Comparison of ENCODE assay signal across 8 cellular contexts in genomic region chr5:138491669-138492551, GRCh38. TPM values are rescaled to one million over a fixed set of nuclear protein-coding genes. Genes with fewer than 3 reads are reported as not detected.
DNase-seq lines count a peak whose midpoint lies in the region; ATAC-seq and TF ChIP-seq lines count a peak whose summit lies in the region.

No MANE protein-coding gene starts in this region.

- H3K4me3 ChIP-seq in AG10803 (ENCODE audit: low read length) = peak overlapping the region; percentile 65

- no peaks in the 10 kb centered on the region for H3K9me3 Mint-ChIP-seq in activated CD8-positive, alpha-beta T cell treated with anti-CD3 and anti-CD28 coated beads for 36 hours

- peak overlapping the region; percentile 78 for H3K4me3 Mint-ChIP-seq in activated CD8-positive, alpha-beta T cell treated with anti-CD3 and anti-CD28 coated beads for 36 hours

- POLR2A ChIA-PET in activated CD8-positive, alpha-beta T cell treated with anti-CD3 and anti-CD28 coated beads for 36 hours (lab: Charles Lee) = interaction anchor here (0.6 to 2.4 kb wide), 5 partner anchors 10 to 802 kb away, joined by 4 to 9 read pairs (median 5); no protein-coding TSS in a partner anchor

- CTCF ChIA-PET in activated CD8-positive, alpha-beta T cell treated with anti-CD3 and anti-CD28 coated beads for 36 hours (lab: Charles Lee) = interaction anchor here (0.9 to 2.6 kb wide), 4 partner anchors 12 to 42 kb away, joined by 3 to 10 read pairs (median 6); no protein-coding TSS in a partner anchor

- ATAC-seq in GM19035 (IDR thresholded peaks at IDR 0.05; ENCODE audit: unreplicated experiment) (peak; percentile 98), HG03342 (IDR thresholded peaks at IDR 0.05; ENCODE audit: unreplicated experiment) (peak; percentile 99)
- ATAC-seq in activated CD8-positive, alpha-beta T cell treated with anti-CD3 and anti-CD28 coated beads for 36 hours = peak; percentile 99

- peaks cover 22% of the 10 kb centered on the region for H3K27me3 Mint-ChIP-seq in activated CD8-positive, alpha-beta T cell treated with anti-CD3 and anti-CD28 coated beads for 36 hours

- intact Hi-C loops in activated CD8-positive, alpha-beta T cell treated with anti-CD3 and anti-CD28 coated beads for 36 hours (cut with micrococcal nuclease) = no loop called here

- DNase-seq in AG10803 (ENCODE audit: low read depth) = peak; percentile 92
- DNase-seq in NCI-H526 (lab: John Stamatoyannopoulos, UW) = peak; percentile 21 to 91
- peak; percentile 85 for DNase-seq in activated CD8-positive, alpha-beta T cell treated with anti-CD3 and anti-CD28 coated beads for 36 hours
- DNase-seq in effector CD4-positive, alpha-beta T cell = peak; percentile 84
- DNase-seq in medulla oblongata (ENCODE audit: extremely low spot score) = peak; percentile 95
- peak; percentile 71 to 83 (median 72) for DNase-seq in stimulated activated CD4-positive, alpha-beta T cell treated with anti-CD3 and anti-CD28 coated beads, TNF-alpha, amount 100 ng/mL, for 24 hours (ENCODE audit: low read depth in 3 of 3)

- peaks cover 16% of the 10 kb centered on the region for H3K4me1 Mint-ChIP-seq in activated CD8-positive, alpha-beta T cell treated with anti-CD3 and anti-CD28 coated beads for 36 hours (ENCODE audit: low read depth)

- no peak overlapping the region for H3K27ac Mint-ChIP-seq in activated CD8-positive, alpha-beta T cell treated with anti-CD3 and anti-CD28 coated beads for 36 hours

- no peak for TF ChIP-seq CTCF in AG10803 (conservative IDR thresholded peaks at IDR 0.05; ENCODE audit: low read length)
- no peak for TF ChIP-seq CTCF in activated CD8-positive, alpha-beta T cell treated with anti-CD3 and anti-CD28 coated beads for 36 hours (IDR thresholded peaks at IDR 0.05)

- no peaks in the 10 kb centered on the region for H3K36me3 Mint-ChIP-seq in activated CD8-positive, alpha-beta T cell treated with anti-CD3 and anti-CD28 coated beads for 36 hours (ENCODE audit: low read depth)

RNA-seq across cellular contexts. Expression of gene EGR1, which starts 26.6 kb away (rescaled TPM):
- total RNA-seq in activated CD8-positive, alpha-beta T cell treated with anti-CD3 and anti-CD28 coated beads for 36 hours = 10 to 100 TPM; 46.0 to 46.4 TPM

RNA-seq across cellular contexts. Expression of gene ETF1, which starts 51.1 kb away (rescaled TPM):
- total RNA-seq in activated CD8-positive, alpha-beta T cell treated with anti-CD3 and anti-CD28 coated beads for 36 hours = 100 to 1,000 TPM; 154 to 161 TPM

RNA-seq across cellular contexts. Expression of gene REEP2, which starts 53.1 kb away (rescaled TPM):
- 1 to 10 TPM; 2.9 to 3.1 TPM for total RNA-seq in activated CD8-positive, alpha-beta T cell treated with anti-CD3 and anti-CD28 coated beads for 36 hours

Comparison
In these comparisons a context has a peak if more than half of its experiments do, and no peak if none do; other contexts are left out.
1. Peak in every context shown above with its lines: DNase-seq, ATAC-seq and H3K4me3 ChIP-seq.